In genomic region chr1:160376525-160377131, GRCh38 we compare ENCODE assay signal across 8 cellular contexts. TPM values are rescaled to one million over a fixed set of nuclear protein-coding genes. Genes with fewer than 3 reads are reported as not detected.
DNase-seq lines count a peak whose midpoint lies in the region; ATAC-seq, FAIRE-seq and TF ChIP-seq lines count a peak whose summit lies in the region.

No MANE protein-coding gene starts in this region.

- no peaks in the 10 kb centered on the region for H3K9me2 ChIP-seq in Karpas-422 (replicated peaks; ENCODE audit: insufficient read depth, low read length)
- no peaks in the 10 kb centered on the region for H3K9me2 ChIP-seq in PC-3 (replicated peaks; ENCODE audit: low read length)

- in situ Hi-C loops in GM13977 (cut with MboI; ENCODE audit: low pct_unique_long_range_greater_than_20kb, low sequenced_read_pairs, unreplicated experiment): no loop called here

- TF ChIP-seq CTCF in BJ (IDR thresholded peaks at IDR 0.05; ENCODE audit: insufficient read depth, low read depth, low read length): peak; percentile 97
- TF ChIP-seq CTCF in GM13977 (IDR thresholded peaks at IDR 0.05; ENCODE audit: extremely low read depth, insufficient read depth, missing control alignments): peak; percentile 89
- TF ChIP-seq CTCF in PC-3 (conservative IDR thresholded peaks at IDR 0.05; ENCODE audit: low read depth, low read length): peak; percentile 97
- TF ChIP-seq CTCF in bronchial epithelial cell (IDR thresholded peaks at IDR 0.05; ENCODE audit: insufficient read depth, low read length, severe bottlenecking): peak; percentile 91

- intact Hi-C loops in PC-3 (cut with micrococcal nuclease): loop anchor here (1.0 kb wide), 2 partner anchors 22 to 275 kb away; no protein-coding TSS in a partner anchor

- no peaks in the 10 kb centered on the region; the same call in 1 of the 2 replicates for H3K27me3 ChIP-seq in BJ (ENCODE audit: control insufficient read depth, insufficient read depth, low read length)
- no peaks in the 10 kb centered on the region for H3K27me3 ChIP-seq in Karpas-422 (ENCODE audit: low read length)
- H3K27me3 ChIP-seq in PC-3 (ENCODE audit: low read length): no peaks in the 10 kb centered on the region
- peaks cover 3% of the 10 kb centered on the region for H3K27me3 ChIP-seq in bronchial epithelial cell (ENCODE audit: control insufficient read depth, insufficient read depth, low read length)
- H3K27me3 ChIP-seq in small intestine (ENCODE audit: control insufficient read depth in 2 of 2, insufficient read depth in 2 of 2, low read length in 2 of 2): no peaks in the 10 kb centered on the region

- CTCF ChIA-PET in BJ (lab: Yijun Ruan, JAX) (interaction anchor here (0.6 to 6.7 kb wide), 29 partner anchors 11 to 657 kb away, joined by 3 to 86 read pairs (median 4); partner anchors contain the start of genes CASQ1, NHLH1 and PEX19), PC-3 (lab: Charles Lee) (interaction anchor here (0.6 to 3.1 kb wide), 8 partner anchors 21 to 1259 kb away, joined by 3 to 19 read pairs (median 4); no protein-coding TSS in a partner anchor)

- H2AFZ ChIP-seq in Karpas-422 (ENCODE audit: low read length): peak overlapping the region; percentile 61; the same call in 1 of the 2 replicates
- H2AFZ ChIP-seq in PC-3 (ENCODE audit: low read length): no peak overlapping the region

- H3K4me1 Mint-ChIP-seq in immature natural killer cell: peaks cover 15% of the 10 kb centered on the region in 2 donors

- no peaks in the 10 kb centered on the region for H3K36me3 ChIP-seq in BJ (ENCODE audit: control insufficient read depth, insufficient read depth, low read length)
- H3K36me3 ChIP-seq in Karpas-422 (ENCODE audit: insufficient read depth, low read length): no peaks in the 10 kb centered on the region
- no peaks in the 10 kb centered on the region for H3K36me3 ChIP-seq in PC-3 (ENCODE audit: low read depth, low read length)
- H3K36me3 ChIP-seq in bronchial epithelial cell (ENCODE audit: control insufficient read depth, insufficient read depth, low read length): no peaks in the 10 kb centered on the region
- H3K36me3 ChIP-seq in small intestine (ENCODE audit: control insufficient read depth in 2 of 2, insufficient read depth in 2 of 2, low read length in 2 of 2): no peaks in the 10 kb centered on the region

- H3K9ac ChIP-seq in Karpas-422 (ENCODE audit: low read length): peak overlapping the region; percentile 44
- H3K9ac ChIP-seq in PC-3 (ENCODE audit: low read length): no peak overlapping the region

- H3K27ac ChIP-seq in Karpas-422 (ENCODE audit: low read length): peak overlapping the region; percentile 75; the same call in 1 of the 2 replicates
- H3K27ac ChIP-seq in PC-3 (ENCODE audit: low read length): no peak overlapping the region
- no peak overlapping the region for H3K27ac ChIP-seq in small intestine (ENCODE audit: low read depth in 1 of 2, low read length in 1 of 2)

- no TSS peak for BruUV-seq in PC-3 (replicated peaks; lab: Mats Ljungman, UMichigan)

- H3K36me3 Mint-ChIP-seq in immature natural killer cell: no peaks in the 10 kb centered on the region

- POLR2A ChIA-PET in BJ (lab: Charles Lee) (no interaction called here), PC-3 (lab: Charles Lee; ENCODE audit: unreplicated experiment) (interaction anchor here (0.6 kb wide), 1 partner anchor 278 kb away, joined by 3 read pairs; the partner anchor contains the start of gene IGSF8)

- no peaks in the 10 kb centered on the region for H4K20me1 ChIP-seq in Karpas-422 (ENCODE audit: insufficient read depth, low read depth, low read length)
- H4K20me1 ChIP-seq in PC-3 (ENCODE audit: low read length): no peaks in the 10 kb centered on the region

- H3K27me3 Mint-ChIP-seq in immature natural killer cell (ENCODE audit: low read depth in 3 of 3): peaks cover 0 to 5% (median under 1%) of the 10 kb centered on the region in 3 donors

- H3K4me3 Mint-ChIP-seq in immature natural killer cell: peak overlapping the region in 2 of 5 donors; percentile 72 to 73

- no peaks in the 10 kb centered on the region for H3F3A ChIP-seq in PC-3 (ENCODE audit: low read length, unreplicated experiment)

- WGBS in small intestine, 3 donors: 11 to 17% (median 13%) methylated on average over 5 of the region's 5 CpGs

- DNase-seq in BJ (ENCODE audit: low read depth) (no peak), GM13977 (ENCODE audit: low spot score) (peak; percentile 75), Karpas-422 (peak; percentile 88), PC-3 (peak; percentile 78), bronchial epithelial cell (ENCODE audit: low read depth) (peak; percentile 64), immature natural killer cell (peak; percentile 29 to 50 (median 40)), small intestine (peak; percentile 70)

- ATAC-seq in PC-3 (peak; percentile 80), HG02970 (IDR thresholded peaks at IDR 0.05; ENCODE audit: low FRiP score, unreplicated experiment) (no peak)

- no peak overlapping the region for H3K4me3 ChIP-seq in BJ (ENCODE audit: low read depth, low read length)
- H3K4me3 ChIP-seq in Karpas-422 (ENCODE audit: low read length): peak overlapping the region; percentile 35; the same call in 1 of the 2 replicates
- no peak overlapping the region for H3K4me3 ChIP-seq in PC-3 (ENCODE audit: low read length)
- H3K4me3 ChIP-seq in bronchial epithelial cell (ENCODE audit: low read depth, low read length): no peak overlapping the region
- no peak overlapping the region for H3K4me3 ChIP-seq in small intestine (ENCODE audit: low read depth in 1 of 2, low read length in 2 of 2)

- H3K9me3 ChIP-seq in Karpas-422 (ENCODE audit: low read length) (no peaks in the 10 kb centered on the region), PC-3 (ENCODE audit: low read length) (no peaks in the 10 kb centered on the region), small intestine (ENCODE audit: control insufficient read depth, low read depth) (no peaks in the 10 kb centered on the region)

- H3K9me3 Mint-ChIP-seq in immature natural killer cell: no peaks in the 10 kb centered on the region

- peak overlapping the region; percentile 55 for H3K4me2 ChIP-seq in Karpas-422 (ENCODE audit: low read depth, low read length, poor library complexity, severe bottlenecking)
- H3K4me2 ChIP-seq in PC-3 (ENCODE audit: low read length): no peak overlapping the region

- no peak for FAIRE-seq in bronchial epithelial cell (lab: Jason Lieb, UNC)
- no peak for FAIRE-seq in small intestine (lab: Jason Lieb, UNC)

- H3K27ac Mint-ChIP-seq in immature natural killer cell: peak overlapping the region in 3 of 6 donors; percentile 10 to 54 (median 54)

- H3K4me1 ChIP-seq in Karpas-422 (ENCODE audit: low read length): peaks cover 33% of the 10 kb centered on the region
- peaks cover 7% of the 10 kb centered on the region; the same call in 1 of the 2 replicates for H3K4me1 ChIP-seq in PC-3 (ENCODE audit: insufficient read depth, low read length)
- H3K4me1 ChIP-seq in small intestine (ENCODE audit: control insufficient read depth in 2 of 2, insufficient read depth in 1 of 2, low read depth in 1 of 2, low read length in 1 of 2): no peaks in the 10 kb centered on the region

- H3K79me2 ChIP-seq in Karpas-422 (ENCODE audit: low read length): no peaks in the 10 kb centered on the region
- no peaks in the 10 kb centered on the region for H3K79me2 ChIP-seq in PC-3 (ENCODE audit: low read length)

RNA-seq across cellular contexts. Expression of gene NHLH1, which starts 9.8 kb away (rescaled TPM):
- polyA plus RNA-seq in BJ (2011; rRNA removed): 0.13 and 0.20 TPM in 2 replicates
- 0.10 and 0.19 TPM in 2 replicates for polyA minus RNA-seq in BJ (2011; rRNA and poly(A)+ RNA removed)
- total RNA-seq in Karpas-422 (2014; rRNA removed; shearing (Covaris generic); ENCODE audit: low replicate concordance): 0.48 TPM in 1 of 2 replicates, not detected in the other
- not detected in 2 replicates for total RNA-seq in PC-3 (2014; rRNA removed)
- not detected in 2 replicates for total RNA-seq in bronchial epithelial cell
- polyA plus RNA-seq in immature natural killer cell: not detected
- under 1 TPM; 0.15 to 0.67 (median 0.54) TPM for polyA plus RNA-seq in small intestine

RNA-seq across cellular contexts. Expression of gene VANGL2, which starts 23.7 kb away (rescaled TPM):
- polyA plus RNA-seq in BJ (2011; rRNA removed): 0.23 and 0.33 TPM in 2 replicates
- polyA minus RNA-seq in BJ (2011; rRNA and poly(A)+ RNA removed): 0.10 and 0.14 TPM in 2 replicates
- total RNA-seq in Karpas-422 (2014; rRNA removed; shearing (Covaris generic); ENCODE audit: low replicate concordance): 0.07 TPM in 1 of 2 replicates, not detected in the other
- total RNA-seq in PC-3 (2014; rRNA removed): 0.06 and 0.44 TPM in 2 replicates
- total RNA-seq in bronchial epithelial cell: 1.6 and 2.3 TPM in 2 replicates
- not detected for polyA plus RNA-seq in immature natural killer cell
- polyA plus RNA-seq in small intestine: 1 to 10 TPM in 1 of 3 donors, under 1 TPM in 2; 0.27 to 5.4 (median 0.67) TPM

RNA-seq across cellular contexts. Expression of gene NCSTN, which starts 33.4 kb away (rescaled TPM):
- polyA plus RNA-seq in BJ (2011; rRNA removed): 214 and 260 TPM in 2 replicates
- polyA minus RNA-seq in BJ (2011; rRNA and poly(A)+ RNA removed): 93.8 and 171 TPM in 2 replicates
- total RNA-seq in Karpas-422 (2014; rRNA removed; shearing (Covaris generic); ENCODE audit: low replicate concordance): 76.9 and 79.9 TPM in 2 replicates
- 48.2 and 49.6 TPM in 2 replicates for total RNA-seq in PC-3 (2014; rRNA removed)
- 27.9 and 36.7 TPM in 2 replicates for total RNA-seq in bronchial epithelial cell
- polyA plus RNA-seq in immature natural killer cell: 100 to 1,000 TPM in 1 of 3 donors, 10 to 100 TPM in 2; 60.0 to 159 (median 92.3) TPM
- 10 to 100 TPM; 50.1 to 65.9 (median 53.2) TPM for polyA plus RNA-seq in small intestine

RNA-seq across cellular contexts. Expression of gene COPA, which starts 33.6 kb away (rescaled TPM):
- polyA plus RNA-seq in BJ (2011; rRNA removed): 267 and 304 TPM in 2 replicates
- 227 and 334 TPM in 2 replicates for polyA minus RNA-seq in BJ (2011; rRNA and poly(A)+ RNA removed)
- 107 TPM in 2 replicates for total RNA-seq in Karpas-422 (2014; rRNA removed; shearing (Covaris generic); ENCODE audit: low replicate concordance)
- 141 and 142 TPM in 2 replicates for total RNA-seq in PC-3 (2014; rRNA removed)
- total RNA-seq in bronchial epithelial cell: 134 and 136 TPM in 2 replicates
- 100 to 1,000 TPM; 114 to 175 (median 143) TPM for polyA plus RNA-seq in immature natural killer cell
- polyA plus RNA-seq in small intestine: 100 to 1,000 TPM in 1 of 3 donors, 10 to 100 TPM in 2; 79.7 to 103 (median 83.2) TPM
